In genomic region chr10:79221110-79222051, GRCh38 we compare ENCODE assay signal across 8 cellular contexts.
DNase-seq lines count a peak whose midpoint lies in the region; ATAC-seq and TF ChIP-seq lines count a peak whose summit lies in the region.

No MANE protein-coding gene starts in this region.

- H3K36me3 Mint-ChIP-seq in GM23338 (ENCODE audit: low read depth), result peaks cover 16% of the 10 kb centered on the region
- H3K36me3 Mint-ChIP-seq in brain, result peaks cover 34% of the 10 kb centered on the region
- H3K36me3 Mint-ChIP-seq in progenitor cell of endocrine pancreas (ENCODE audit: insufficient read depth), result peaks cover 11% of the 10 kb centered on the region
- H3K36me3 Mint-ChIP-seq in activated CD8-positive, alpha-beta T cell treated with anti-CD3 and anti-CD28 coated beads, Interleukin-2, amount 10 ng/mL, durations not matched to agents 7 days and 5 days (ENCODE audit: low read depth), result no peaks in the 10 kb centered on the region

- no peaks in the 10 kb centered on the region for H3F3A ChIP-seq in GM23338 (replicated peaks; ENCODE audit: low read depth)

- CTCF ChIA-PET in activated CD8-positive, alpha-beta T cell treated with anti-CD3 and anti-CD28 coated beads, Interleukin-2, amount 10 ng/mL, durations not matched to agents 7 days and 5 days (lab: Charles Lee), result no interaction called here

- H3K9me2 ChIP-seq in GM23338 (ENCODE audit: insufficient read depth), result no peaks in the 10 kb centered on the region

- H3K27me3 Mint-ChIP-seq in GM23338 (ENCODE audit: insufficient read depth, low read depth, poor library complexity), result peaks cover 3% of the 10 kb centered on the region
- H3K27me3 Mint-ChIP-seq in brain, result no peaks in the 10 kb centered on the region
- H3K27me3 Mint-ChIP-seq in progenitor cell of endocrine pancreas, result no peaks in the 10 kb centered on the region
- no peaks in the 10 kb centered on the region for H3K27me3 Mint-ChIP-seq in activated CD8-positive, alpha-beta T cell treated with anti-CD3 and anti-CD28 coated beads, Interleukin-2, amount 10 ng/mL, durations not matched to agents 7 days and 5 days (ENCODE audit: low read depth)

- no peaks in the 10 kb centered on the region for H3K36me3 ChIP-seq in GM23338 (ENCODE audit: insufficient read depth)

- peak; percentile 82 for DNase-seq in GM23338 (ENCODE audit: low spot score)
- DNase-seq in hepatic stellate cell (ENCODE audit: low spot score), result peak; percentile 78
- DNase-seq in progenitor cell of endocrine pancreas (ENCODE audit: low spot score, unreplicated experiment), result no peak
- no peak for DNase-seq in NCI-H2081 treated with DMSO at 0.1 percent for 48 hours (lab: John Stamatoyannopoulos, UW)
- DNase-seq in stimulated activated CD4-positive, alpha-beta T cell treated with anti-CD3 and anti-CD28 coated beads, Interleukin-12 subunit alpha, Interleukin-12 subunit beta, amount 100 ng/mL, for 4 hours, result no peak
- no peak for DNase-seq in activated CD8-positive, alpha-beta T cell treated with anti-CD3 and anti-CD28 coated beads, Interleukin-2, amount 10 ng/mL, durations not matched to agents 7 days and 5 days

- TF ChIP-seq CTCF in GM23338 (conservative IDR thresholded peaks at IDR 0.05; ENCODE audit: low read depth in 2 of 2), result no peak
- TF ChIP-seq CTCF in brain (conservative IDR thresholded peaks at IDR 0.05), result no peak
- no peak for TF ChIP-seq CTCF in progenitor cell of endocrine pancreas (IDR thresholded peaks at IDR 0.05; ENCODE audit: unreplicated experiment)

- H3K4me1 Mint-ChIP-seq in GM23338, result peaks cover 43% of the 10 kb centered on the region
- H3K4me1 Mint-ChIP-seq in brain, result peaks cover 84% of the 10 kb centered on the region
- peaks cover 16% of the 10 kb centered on the region for H3K4me1 Mint-ChIP-seq in progenitor cell of endocrine pancreas (ENCODE audit: low read depth)
- H3K4me1 Mint-ChIP-seq in activated CD8-positive, alpha-beta T cell treated with anti-CD3 and anti-CD28 coated beads, Interleukin-2, amount 10 ng/mL, durations not matched to agents 7 days and 5 days (ENCODE audit: low read depth), result no peaks in the 10 kb centered on the region

- no peaks in the 10 kb centered on the region for H3K79me2 ChIP-seq in GM23338 (replicated peaks; ENCODE audit: insufficient read depth)

- H3K4me2 ChIP-seq in GM23338, result peak overlapping the region; percentile 38; the same call in 1 of the 2 replicates

- peaks cover 22% of the 10 kb centered on the region for H3K4me1 ChIP-seq in GM23338 (ENCODE audit: insufficient read depth)

- POLR2A ChIA-PET in activated CD8-positive, alpha-beta T cell treated with anti-CD3 and anti-CD28 coated beads, Interleukin-2, amount 10 ng/mL, durations not matched to agents 7 days and 5 days (lab: Charles Lee), result no interaction called here

- no peak overlapping the region for H2AFZ ChIP-seq in GM23338

- H3K9me3 Mint-ChIP-seq in GM23338 (no peaks in the 10 kb centered on the region), brain (peaks cover 0 to 6% (median 0%) of the 10 kb centered on the region in 5 experiments), progenitor cell of endocrine pancreas (ENCODE audit: low read depth) (no peaks in the 10 kb centered on the region)
- no peaks in the 10 kb centered on the region for H3K9me3 Mint-ChIP-seq in activated CD8-positive, alpha-beta T cell treated with anti-CD3 and anti-CD28 coated beads, Interleukin-2, amount 10 ng/mL, durations not matched to agents 7 days and 5 days (ENCODE audit: insufficient read depth)

- H3K4me3 ChIP-seq in GM23338, result no peak overlapping the region

- H3K27me3 ChIP-seq in GM23338 (ENCODE audit: insufficient read depth), result no peaks in the 10 kb centered on the region

- H4K20me1 ChIP-seq in GM23338 (replicated peaks; ENCODE audit: insufficient read depth), result no peaks in the 10 kb centered on the region

- ATAC-seq in GM23338, result peak; percentile 81
- no peak for ATAC-seq in GM21825 (IDR thresholded peaks at IDR 0.05; ENCODE audit: unreplicated experiment)
- ATAC-seq in activated CD8-positive, alpha-beta T cell treated with anti-CD3 and anti-CD28 coated beads, Interleukin-2, amount 10 ng/mL, durations not matched to agents 7 days and 5 days, result no peak

- H3K27ac ChIP-seq in GM23338 (ENCODE audit: low read depth), result no peak overlapping the region

- H3K4me3 Mint-ChIP-seq in GM23338 (no peak overlapping the region), brain (peak overlapping the region; percentile 49 to 75 (median 58)), progenitor cell of endocrine pancreas (ENCODE audit: low read depth) (no peak overlapping the region)
- H3K4me3 Mint-ChIP-seq in activated CD8-positive, alpha-beta T cell treated with anti-CD3 and anti-CD28 coated beads, Interleukin-2, amount 10 ng/mL, durations not matched to agents 7 days and 5 days, result no peak overlapping the region

- H3K27ac Mint-ChIP-seq in GM23338, result peak overlapping the region; percentile 56; the same call in 1 of the 2 replicates
- H3K27ac Mint-ChIP-seq in brain, result peak overlapping the region; percentile 98 to 100 (median 99)
- peak overlapping the region; percentile 73 for H3K27ac Mint-ChIP-seq in progenitor cell of endocrine pancreas
- no peak overlapping the region for H3K27ac Mint-ChIP-seq in activated CD8-positive, alpha-beta T cell treated with anti-CD3 and anti-CD28 coated beads, Interleukin-2, amount 10 ng/mL, durations not matched to agents 7 days and 5 days

TF ChIP-seq in GM23338, 12 proteins besides CTCF, POLR2A, EP300 and RAD21:
- TF ChIP-seq ZNF331 (CRISPR knock-in tag; IDR thresholded peaks at IDR 0.05; ENCODE audit: low read depth) (no peak), EZH2phosphoT487 (IDR thresholded peaks at IDR 0.05; ENCODE audit: unreplicated experiment) (no peak), EZH2 (IDR thresholded peaks at IDR 0.05; ENCODE audit: low read depth, unreplicated experiment) (no peak), JUNB (IDR thresholded peaks at IDR 0.05; ENCODE audit: unreplicated experiment) (no peak), POLR2AphosphoS5 (IDR thresholded peaks at IDR 0.05; ENCODE audit: low read depth) (no peak), ZNF114 (CRISPR knock-in tag; IDR thresholded peaks at IDR 0.05) (no peak)

Comparison
In these comparisons a context has a peak if more than half of its experiments do, and no peak if none do; other contexts are left out.
1. DNase-seq: peak in GM23338 (single experiment) and hepatic stellate cell (single experiment); none in progenitor cell of endocrine pancreas (single experiment), NCI-H2081 treated with DMSO at 0.1 percent for 48 hours (single experiment), stimulated activated CD4-positive, alpha-beta T cell treated with anti-CD3 and anti-CD28 coated beads, Interleukin-12 subunit alpha, Interleukin-12 subunit beta, amount 100 ng/mL, for 4 hours (single experiment) and activated CD8-positive, alpha-beta T cell treated with anti-CD3 and anti-CD28 coated beads, Interleukin-2, amount 10 ng/mL, durations not matched to agents 7 days and 5 days (single experiment).
2. H3K4me3 Mint-ChIP-seq: peak in brain (5 of 5); none in GM23338 (single experiment), progenitor cell of endocrine pancreas (single experiment) and activated CD8-positive, alpha-beta T cell treated with anti-CD3 and anti-CD28 coated beads, Interleukin-2, amount 10 ng/mL, durations not matched to agents 7 days and 5 days (single experiment).